In genomic region chr5:180012316-180012715, GRCh38 we compare ENCODE assay signal across 28 cellular contexts.
"Had no signal": no experiment of that assay in that cellular context is flagged by ENCODE, and none has a peak within 500 bp of the region (broad histone marks: within the 10 kb centered on the region; RNA-seq: fewer than 3 reads in every experiment).

No MANE protein-coding gene starts in this region.

- DNase-seq: stimulated activated CD4-positive, alpha-beta T cell treated with anti-CD3 and anti-CD28 coated beads, Interleukin-2, amount 100 ng/mL, for 48 hours; stimulated activated CD4-positive, alpha-beta T cell treated with anti-CD3 and anti-CD28 coated beads, Interleukin-4, amount 100 ng/mL, for 1 hour; stimulated activated CD4-positive, alpha-beta T cell treated with anti-CD3 and anti-CD28 coated beads, Interleukin-4, amount 100 ng/mL, for 24 hours; stimulated activated CD4-positive, alpha-beta T cell treated with anti-CD3 and anti-CD28 coated beads, Interleukin-4, amount 100 ng/mL, for 4 hours; stimulated activated CD8-positive, alpha-beta memory T cell treated with anti-CD3 and anti-CD28 coated beads, Interleukin-4, amount 100 ng/mL, for 48 hours; stimulated activated naive B cell treated with anti-CD40 and anti-IgM and Interleukin-4, amounts not matched to agents 10 μg/mL and 1 μg/mL and 100 μg/mL, for 72 hours; stimulated activated naive CD4-positive, alpha-beta T cell; stimulated activated naive CD4-positive, alpha-beta T cell treated with Interleukin-2 at 50 U/mL for 16 hours; stimulated activated naive CD8-positive, alpha-beta T cell treated with anti-CD3 and anti-CD28 coated beads, Interleukin-15, amount 100 ng/mL, for 72 hours; stimulated activated naive CD8-positive, alpha-beta T cell treated with anti-CD3 and anti-CD28 coated beads, Interleukin-15, Interleukin-2, amounts not matched to agents 100 U/mL and 50 U/mL, for 24 hours; stomach; substantia nigra; testis; thyroid gland; tibial artery; transverse colon; trophoblast cell; upper lobe of left lung; upper lobe of right lung; uterus had no signal

- H3K36me3 Mint-ChIP-seq: stimulated activated effector memory CD8-positive, alpha-beta T cell treated with anti-CD3 and anti-CD28 coated beads, Interleukin-12 subunit alpha, Interleukin-12 subunit beta, amount 100 ng/mL, for 72 hours had no signal

- ATAC-seq: stimulated activated effector memory CD8-positive, alpha-beta T cell treated with anti-CD3 and anti-CD28 coated beads, Interleukin-12 subunit alpha, Interleukin-12 subunit beta, amount 100 ng/mL, for 72 hours; stimulated activated memory B cell treated with anti-CD40 and anti-IgM and Interleukin-4, amounts not matched to agents 10 μg/mL and 1 μg/mL and 100 μg/mL, for 72 hours; stimulated activated naive B cell treated with anti-CD40 and anti-IgM and Interleukin-4, amounts not matched to agents 10 μg/mL and 1 μg/mL and 100 μg/mL, for 72 hours; stimulated activated naive CD8-positive, alpha-beta T cell treated with anti-CD3 and anti-CD28 coated beads, Interleukin-15, amount 100 ng/mL, for 72 hours; stimulated activated naive CD8-positive, alpha-beta T cell treated with anti-CD3 and anti-CD28 coated beads, Interleukin-15, Interleukin-2, amounts not matched to agents 100 U/mL and 50 U/mL, for 24 hours; upper lobe of right lung had no signal

- H3K4me3 ChIP-seq: stomach, suprapubic skin, testis, thoracic aorta, thyroid gland, tibial artery, tibial nerve, transverse colon, upper lobe of left lung, upper lobe of right lung, uterus, vagina had no signal

- H3K9me3 ChIP-seq: stomach, suprapubic skin, testis, thoracic aorta, thyroid gland, tibial artery, tibial nerve, transverse colon, upper lobe of left lung, upper lobe of right lung, uterus, vagina had no signal

- H3K36me3 ChIP-seq: thoracic aorta, transverse colon, uterus had no signal

- H3K9me3 Mint-ChIP-seq: stimulated activated effector memory CD8-positive, alpha-beta T cell treated with anti-CD3 and anti-CD28 coated beads, Interleukin-12 subunit alpha, Interleukin-12 subunit beta, amount 100 ng/mL, for 72 hours; stimulated activated naive CD8-positive, alpha-beta T cell treated with anti-CD3 and anti-CD28 coated beads, Interleukin-15, amount 100 ng/mL, for 72 hours; stimulated activated naive CD8-positive, alpha-beta T cell treated with anti-CD3 and anti-CD28 coated beads, Interleukin-15, Interleukin-2, amounts not matched to agents 100 ng/mL and 50 ng/mL, for 24 hours; type B pancreatic cell had no signal

- H3K4me3 Mint-ChIP-seq: stimulated activated effector memory CD8-positive, alpha-beta T cell treated with anti-CD3 and anti-CD28 coated beads, Interleukin-12 subunit alpha, Interleukin-12 subunit beta, amount 100 ng/mL, for 72 hours; stimulated activated memory B cell treated with anti-CD40 and anti-IgM and Interleukin-4, amounts not matched to agents 10 μg/mL and 1 μg/mL and 100 μg/mL, for 72 hours; stimulated activated naive B cell treated with anti-CD40 and anti-IgM and Interleukin-4, amounts not matched to agents 10 μg/mL and 1 μg/mL and 100 μg/mL, for 72 hours; stimulated activated naive CD8-positive, alpha-beta T cell treated with anti-CD3 and anti-CD28 coated beads, Interleukin-15, amount 100 ng/mL, for 72 hours; stimulated activated naive CD8-positive, alpha-beta T cell treated with anti-CD3 and anti-CD28 coated beads, Interleukin-15, Interleukin-2, amounts not matched to agents 100 ng/mL and 50 ng/mL, for 24 hours; type B pancreatic cell had no signal

- H3K27me3 ChIP-seq: stomach, suprapubic skin, testis, thyroid gland, tibial artery, tibial nerve, transverse colon, upper lobe of left lung, upper lobe of right lung, uterus, vagina had no signal

- H3K27ac Mint-ChIP-seq: stimulated activated effector memory CD8-positive, alpha-beta T cell treated with anti-CD3 and anti-CD28 coated beads, Interleukin-12 subunit alpha, Interleukin-12 subunit beta, amount 100 ng/mL, for 72 hours; stimulated activated memory B cell treated with anti-CD40 and anti-IgM and Interleukin-4, amounts not matched to agents 10 μg/mL and 1 μg/mL and 100 μg/mL, for 72 hours; stimulated activated naive B cell treated with anti-CD40 and anti-IgM and Interleukin-4, amounts not matched to agents 10 μg/mL and 1 μg/mL and 100 μg/mL, for 72 hours; stimulated activated naive CD8-positive, alpha-beta T cell treated with anti-CD3 and anti-CD28 coated beads, Interleukin-15, amount 100 ng/mL, for 72 hours; stimulated activated naive CD8-positive, alpha-beta T cell treated with anti-CD3 and anti-CD28 coated beads, Interleukin-15, Interleukin-2, amounts not matched to agents 100 ng/mL and 50 ng/mL, for 24 hours; type B pancreatic cell had no signal

- H3K27ac ChIP-seq: stomach, suprapubic skin, testis, thoracic aorta, thyroid gland, tibial artery, tibial nerve, transverse colon, upper lobe of left lung, upper lobe of right lung, uterus, vagina had no signal

- H3K4me1 ChIP-seq: testis, thyroid gland, tibial artery, transverse colon, upper lobe of right lung, uterus had no signal

- H3K27me3 Mint-ChIP-seq: stimulated activated memory B cell treated with anti-CD40 and anti-IgM and Interleukin-4, amounts not matched to agents 10 μg/mL and 1 μg/mL and 100 μg/mL, for 72 hours; stimulated activated naive B cell treated with anti-CD40 and anti-IgM and Interleukin-4, amounts not matched to agents 10 μg/mL and 1 μg/mL and 100 μg/mL, for 72 hours; stimulated activated naive CD8-positive, alpha-beta T cell treated with anti-CD3 and anti-CD28 coated beads, Interleukin-15, amount 100 ng/mL, for 72 hours; stimulated activated naive CD8-positive, alpha-beta T cell treated with anti-CD3 and anti-CD28 coated beads, Interleukin-15, Interleukin-2, amounts not matched to agents 100 ng/mL and 50 ng/mL, for 24 hours; type B pancreatic cell had no signal
